ENCODE assay signal across 8 cellular contexts in the genomic region with DNA sequence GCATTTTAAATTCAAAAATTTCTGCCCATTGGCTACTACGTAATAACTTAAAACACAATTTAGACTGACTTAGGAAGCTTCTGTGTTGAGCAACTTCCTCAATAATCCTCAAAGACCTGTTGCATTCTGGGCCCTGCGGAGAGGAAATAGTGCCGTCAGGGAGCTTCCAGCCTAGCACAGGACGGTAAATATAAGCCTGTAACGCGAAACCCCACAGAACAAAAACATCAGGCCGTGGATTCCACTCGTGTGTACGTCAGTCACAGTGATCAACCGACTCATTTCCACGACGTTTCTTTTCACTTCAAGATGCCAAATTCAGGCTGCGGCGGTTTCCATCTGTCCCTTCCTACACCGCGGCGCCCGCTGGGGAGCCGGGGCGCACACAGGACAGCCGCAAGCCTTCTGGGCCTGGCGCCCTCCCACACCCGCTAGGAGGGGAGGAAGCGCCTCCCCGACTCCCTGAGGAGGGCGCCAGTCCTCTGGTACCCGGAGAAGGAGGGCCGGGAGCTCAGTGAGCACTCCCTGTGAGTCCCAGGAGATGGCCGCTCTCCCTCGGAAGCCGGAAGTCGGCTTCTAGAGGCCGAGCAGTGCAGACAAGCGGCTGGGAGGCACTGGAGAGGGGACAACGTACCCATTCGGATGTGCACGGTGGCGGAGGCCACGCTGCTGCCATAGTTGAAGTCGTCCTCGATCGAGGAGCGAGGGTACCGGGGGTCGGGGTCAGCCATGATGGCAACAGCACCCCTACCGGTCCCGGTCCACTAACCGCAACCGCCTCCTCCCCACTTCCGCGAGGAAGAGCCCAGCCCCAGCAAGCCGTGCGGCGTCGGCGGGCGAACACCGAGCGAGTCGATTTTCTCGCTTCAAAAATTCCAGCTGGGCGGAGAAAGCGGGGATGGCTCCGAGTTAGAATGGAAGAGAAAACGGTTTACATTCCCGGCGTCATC. TPM values are rescaled to one million over a fixed set of nuclear protein-coding genes. Genes with fewer than 3 reads are reported as not detected.
A peak's percentile ranks its signal among the peaks of the same experiment; 100 is the strongest.
DNase-seq lines count a peak whose midpoint lies in the region; ATAC-seq, FAIRE-seq and TF ChIP-seq lines count a peak whose summit lies in the region.

A gene with protein sequence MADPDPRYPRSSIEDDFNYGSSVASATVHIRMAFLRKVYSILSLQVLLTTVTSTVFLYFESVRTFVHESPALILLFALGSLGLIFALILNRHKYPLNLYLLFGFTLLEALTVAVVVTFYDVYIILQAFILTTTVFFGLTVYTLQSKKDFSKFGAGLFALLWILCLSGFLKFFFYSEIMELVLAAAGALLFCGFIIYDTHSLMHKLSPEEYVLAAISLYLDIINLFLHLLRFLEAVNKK (minus strand): TSS at position 776 of the 950 bp plus-strand sequence. CDS start 45 bp downstream, at position 731.

- peak in 1 of 2 experiments; percentile 40; a peak in 1 of 3 replicates for TF ChIP-seq POLR2A in H1 (IDR thresholded peaks at IDR 0.05; ENCODE audit: control extremely low read depth in 1 of 2, low read depth in 2 of 2, low read length in 2 of 2)

- POLR2A ChIA-PET in H1 (lab: Charles Lee; ENCODE audit: partially characterized antibody) = interaction anchor here (0.6 to 2.4 kb wide), 20 partner anchors 10 to 476 kb away, joined by 3 to 18 read pairs (median 4); partner anchors contain the start of genes HELB and LLPH

- H2BK20ac ChIP-seq in H1 (ENCODE audit: low read length) = peak within 1 kb of the TSS; percentile 32; the same call in 1 of the 2 replicates

- peak; percentile 100 for DNase-seq in Caki2 (ENCODE audit: low read depth)
- DNase-seq in HTR-8/SVneo (ENCODE audit: insufficient read length, low spot score) = peak; percentile 79
- DNase-seq in NOMO-1 treated with DMSO at 0.1 percent for 48 hours (lab: John Stamatoyannopoulos, UW; ENCODE audit: unreplicated experiment) = peak; percentile 96
- DNase-seq in activated CD8-positive, alpha-beta memory T cell treated with anti-CD3 and anti-CD28 coated beads for 4 hours (ENCODE audit: low read depth in 2 of 2) = peak; percentile 72 to 76
- peak; percentile 69 to 72 for DNase-seq in H1 (ENCODE audit: low read depth in 1 of 2, low spot score in 2 of 2)
- DNase-seq in mesendoderm = peak; percentile 97
- DNase-seq in stimulated activated CD8-positive, alpha-beta memory T cell treated with anti-CD3 and anti-CD28 coated beads, Interleukin-15, amount 100 ng/mL, for 1 hour (ENCODE audit: low read depth) = peak; percentile 66

- ATAC-seq in GM21367 (IDR thresholded peaks at IDR 0.05; ENCODE audit: unreplicated experiment) = peak; percentile 78

- H2BK15ac ChIP-seq in H1 (ENCODE audit: low read length) (peak within 1 kb of the TSS; percentile 99), mesendoderm (replicated peaks; ENCODE audit: low read depth) (no peak within 1 kb of the TSS)

- H3K4me3 ChIP-seq in H1 (ENCODE audit: extremely low read depth in 1 of 4, insufficient read depth in 2 of 4, low read depth in 3 of 4, low read length in 4 of 4) (peak within 1 kb of the TSS; percentile 59 to 84 (median 63)), mesendoderm (ENCODE audit: low read length) (peak within 1 kb of the TSS; percentile 48)

- WGBS in H1 (ENCODE audit: extremely low coverage in 1 of 2, insufficient coverage in 1 of 2, insufficient read length in 1 of 2, insufficient replicate concordance in 2 of 2, low coverage in 1 of 2, low lambda C conversion rate in 2 of 2, missing lambda C conversion rate in 1 of 2), 2 experiments = 49% methylated on average over 63 of the region's 67 CpGs; no CpG with 5 or more reads in 1 of the 2 experiments
- WGBS in mesendoderm (ENCODE audit: extremely low coverage, insufficient coverage, low lambda C conversion rate) = no CpG with 5 or more reads among the region's 67 CpGs

- H4K5ac ChIP-seq in H1 (ENCODE audit: insufficient read length, low read depth, low read length) = peak within 1 kb of the TSS; percentile 100
- peak within 1 kb of the TSS; percentile 81 for H4K5ac ChIP-seq in mesendoderm (ENCODE audit: low read length)

- peak in 1 of 2 experiments; percentile 36; a peak in 3 of 4 replicates for TF ChIP-seq RAD21 in H1 (IDR thresholded peaks at IDR 0.05 in 1 of 2, conservative IDR thresholded peaks at IDR 0.05 in 1 of 2; ENCODE audit: low read depth in 2 of 2, low read length in 2 of 2)

- peak; percentile 21 to 40 (median 23); a peak in 3 of 4 replicates for TF ChIP-seq CTCF in H1 (IDR thresholded peaks at IDR 0.05; ENCODE audit: control extremely low read depth in 1 of 3, insufficient read depth in 1 of 3, low read depth in 1 of 3, low read length in 3 of 3)

- H3K4ac ChIP-seq in H1 (replicated peaks; ENCODE audit: insufficient read length, low read depth, low read length) = peak within 1 kb of the TSS; percentile 85
- no peak within 1 kb of the TSS for H3K4ac ChIP-seq in mesendoderm (ENCODE audit: low read depth, low read length)

- H3K56ac ChIP-seq in H1 (replicated peaks; ENCODE audit: insufficient read length, low read depth, low read length) (peak within 1 kb of the TSS; percentile 92), mesendoderm (ENCODE audit: low read length) (peak within 1 kb of the TSS; percentile 100)

- H3K23me2 ChIP-seq in H1 (ENCODE audit: low read depth, low read length) = peaks cover 7% of the 10 kb centered on the region

- peak within 1 kb of the TSS; percentile 100 for H4K91ac ChIP-seq in H1 (replicated peaks; ENCODE audit: insufficient read length, low read length)

- H3K27me3 ChIP-seq in H1 (replicated peaks in 1 of 4; ENCODE audit: control insufficient read depth in 3 of 4, extremely low read depth in 1 of 4, insufficient read depth in 3 of 4, low read length in 3 of 4) (no peaks in the 10 kb centered on the region), mesendoderm (ENCODE audit: insufficient read depth, low read length, poor library complexity) (no peaks in the 10 kb centered on the region)

- no peaks in the 10 kb centered on the region; a peak in 1 of 7 replicates for H3K4me1 ChIP-seq in H1 (replicated peaks in 1 of 4; ENCODE audit: control insufficient read depth in 3 of 4, insufficient read depth in 4 of 4, low read length in 3 of 4)
- no peaks in the 10 kb centered on the region for H3K4me1 ChIP-seq in mesendoderm (ENCODE audit: control insufficient read depth, low read depth, low read length)

- H3K23ac ChIP-seq in H1 (ENCODE audit: insufficient read length) (no peak within 1 kb of the TSS), mesendoderm (ENCODE audit: low read length) (peak within 1 kb of the TSS; percentile 66)

- in situ Hi-C loops in Caki2 (cut with HindIII; ENCODE audit: low pct_unique_long_range_greater_than_20kb, low sequenced_read_pairs) = no loop called here

- H3K9me3 ChIP-seq in H1 (ENCODE audit: insufficient read depth in 2 of 2, low read depth in 1 of 2, low read length in 1 of 2) = peaks cover 0 to 7% of the 10 kb centered on the region in 2 experiments; a peak in 2 of 4 replicates

- no peaks in the 10 kb centered on the region for H4K20me1 ChIP-seq in H1 (replicated peaks in 1 of 2; ENCODE audit: control insufficient read depth in 1 of 2, insufficient read depth in 2 of 2, low read length in 2 of 2)

- H3K36me3 ChIP-seq in H1 (ENCODE audit: control insufficient read depth in 2 of 4, insufficient read depth in 4 of 4, low read length in 3 of 4) (peaks cover 0 to 3% (median 0%) of the 10 kb centered on the region in 4 experiments; a peak in 1 of 8 replicates), mesendoderm (ENCODE audit: control insufficient read depth, insufficient read depth, low read length) (no peaks in the 10 kb centered on the region)

- TF ChIP-seq EP300 in H1 (IDR thresholded peaks at IDR 0.05; ENCODE audit: borderline replicate concordance in 1 of 2, low read depth in 2 of 2, low read length in 2 of 2) = no peak

- H3K79me2 ChIP-seq in H1 (ENCODE audit: control insufficient read depth in 1 of 2, insufficient read depth in 2 of 2, low read length in 2 of 2) (peaks cover 0 to 3% of the 10 kb centered on the region in 2 experiments; a peak in 1 of 4 replicates), mesendoderm (ENCODE audit: control insufficient read depth, insufficient read depth, low read length) (no peaks in the 10 kb centered on the region)

- CTCF ChIA-PET in H1 (lab: Charles Lee; ENCODE audit: partially characterized antibody) = interaction anchor here (0.6 to 2.1 kb wide), 20 partner anchors 10 to 207 kb away, joined by 3 to 9 read pairs (median 4); partner anchors contain the start of gene IRAK3

- H2AK5ac ChIP-seq in H1 (ENCODE audit: low read depth, low read length) (no peak within 1 kb of the TSS), mesendoderm (ENCODE audit: low read length) (no peak within 1 kb of the TSS)

- H2BK12ac ChIP-seq in H1 (ENCODE audit: low read depth, low read length) = peak within 1 kb of the TSS; percentile 98

- H3K4me2 ChIP-seq in H1 (ENCODE audit: insufficient read depth in 1 of 2, low read depth in 2 of 2, low read length in 2 of 2) (peak within 1 kb of the TSS; percentile 47 to 74), mesendoderm (ENCODE audit: low read length) (peak within 1 kb of the TSS; percentile 77)

- H3K9ac ChIP-seq in H1 (replicated peaks in 1 of 4; ENCODE audit: extremely low read depth in 1 of 4, low read depth in 3 of 4, low read length in 3 of 4) = peak within 1 kb of the TSS; percentile 69 to 80 (median 72); a peak in 6 of 7 replicates
- H3K9ac ChIP-seq in mesendoderm (ENCODE audit: low read length) = peak within 1 kb of the TSS; percentile 76

- H2BK5ac ChIP-seq in H1 (ENCODE audit: low read depth, low read length) (peak within 1 kb of the TSS; percentile 100), mesendoderm (ENCODE audit: low read length) (peak within 1 kb of the TSS; percentile 99)

- FAIRE-seq in HTR-8/SVneo (lab: Jason Lieb, UNC) (no peak), H1 (lab: Jason Lieb, UNC) (no peak)

- H3K79me1 ChIP-seq in H1 (ENCODE audit: low read depth, low read length) (no peaks in the 10 kb centered on the region), mesendoderm (ENCODE audit: low read length) (peaks cover 2% of the 10 kb centered on the region)

- H2BK120ac ChIP-seq in H1 (replicated peaks; ENCODE audit: low read depth, low read length) (peak within 1 kb of the TSS; percentile 95), mesendoderm (ENCODE audit: low read depth, low read length) (no peak within 1 kb of the TSS)

- peak within 1 kb of the TSS; percentile 100 for H3K18ac ChIP-seq in H1 (ENCODE audit: extremely low read depth, low read length)
- H3K18ac ChIP-seq in mesendoderm (ENCODE audit: low read length) = peak within 1 kb of the TSS; percentile 88

- H2AFZ ChIP-seq in H1 (ENCODE audit: low read length) = peak within 1 kb of the TSS; percentile 84

- H3K27ac ChIP-seq in H1 (ENCODE audit: low read depth, low read length) (peak within 1 kb of the TSS; percentile 87), mesendoderm (ENCODE audit: low read depth, low read length) (peak within 1 kb of the TSS; percentile 99)

- H4K8ac ChIP-seq in H1 (ENCODE audit: extremely low read depth, insufficient read depth, low read length) = peak within 1 kb of the TSS; percentile 98; the same call in 1 of the 2 replicates
- no peak within 1 kb of the TSS for H4K8ac ChIP-seq in mesendoderm (ENCODE audit: low read depth, low read length)

- no peak within 1 kb of the TSS for H3K14ac ChIP-seq in H1 (ENCODE audit: insufficient read length)

RNA-seq across cellular contexts. Expression of the gene that starts here (rescaled TPM):
- 45.5 and 46.1 TPM in 2 replicates for total RNA-seq in Caki2 (2014; rRNA removed; shearing (Covaris generic); ENCODE audit: low replicate concordance)
- total RNA-seq in H1 (2021; fragmentation: NEBNext Ultra II Directional; extraction: Animal tissue kit (Norgen Biotek cat#: 25700)) = 12.8 and 15.5 TPM in 2 replicates
- 42.6 and 46.6 TPM in 2 replicates for polyA plus RNA-seq in H1 (2011; rRNA removed)
- 22.0 TPM for polyA plus RNA-seq in H1 (2011; cell fraction: cytosol; rRNA removed)
- polyA plus RNA-seq in H1 (2011; cell fraction: nucleus; rRNA removed) = 6.1 TPM
- polyA plus RNA-seq in H1 (2012, experiment 1 of 2) = 9.0 to 14.5 TPM (median 11.4 TPM) in 4 replicates
- polyA plus RNA-seq in H1 (2012, experiment 2 of 2) = 6.5 TPM
- 55.8 TPM for polyA plus RNA-seq in H1 (2013, experiment 1 of 2)
- polyA plus RNA-seq in H1 (2013, experiment 2 of 2) = 64.3 TPM
- polyA minus RNA-seq in H1 (2011; rRNA and poly(A)+ RNA removed) = 5.0 and 7.3 TPM in 2 replicates
- 7.6 TPM for polyA minus RNA-seq in H1 (2011; cell fraction: cytosol; rRNA and poly(A)+ RNA removed)
- polyA minus RNA-seq in H1 (2011; cell fraction: nucleus; rRNA and poly(A)+ RNA removed) = 6.5 TPM
- 39.7 TPM for polyA plus RNA-seq in mesendoderm (2013, experiment 1 of 2)
- polyA plus RNA-seq in mesendoderm (2013, experiment 2 of 2) = 39.8 TPM

Comparison
In these comparisons a context has a peak if more than half of its experiments do, and no peak if none do; other contexts are left out.
1. Peak in every context shown above with its lines: DNase-seq, ATAC-seq, H3K4me3 ChIP-seq and H3K27ac ChIP-seq.